Comparison of ENCODE assay signal across 22 cellular contexts in genomic region chr4:140090215-140090731, GRCh38.
DNase-seq lines count a peak whose midpoint lies in the region; ATAC-seq, FAIRE-seq and TF ChIP-seq lines count a peak whose summit lies in the region.
"Had no signal": no experiment of that assay in that cellular context is flagged by ENCODE, and none has a peak within 500 bp of the region (broad histone marks: within the 10 kb centered on the region; RNA-seq: fewer than 3 reads in every experiment).

No MANE protein-coding gene starts in this region.

- H3K9me1 ChIP-seq in keratinocyte (ENCODE audit: control insufficient read depth, extremely low read depth, insufficient read depth, low read length): no peaks in the 10 kb centered on the region

- peaks cover 53% of the 10 kb centered on the region for H3K4me1 Mint-ChIP-seq in activated T-cell treated with anti-CD3 and anti-CD28 coated beads, Interleukin-2, amount 50 U/mL, for 72 hours (ENCODE audit: low read depth)
- H3K4me1 Mint-ChIP-seq in activated T-cell treated with anti-CD3 and anti-CD28 coated beads, Interleukin-2, amount 50 U/mL, for 4 hours (ENCODE audit: low read depth): peaks cover 18% of the 10 kb centered on the region
- peaks cover 47% of the 10 kb centered on the region for H3K4me1 Mint-ChIP-seq in T-helper 2 cell treated with Interferon-gamma antibody and Interleukin-4, amounts not matched to agents 5 μg/mL and 100 μg/mL, for 36 hours (ENCODE audit: low read depth)

- no peak overlapping the region for H3K9ac ChIP-seq in keratinocyte (ENCODE audit: control insufficient read depth, extremely low read depth, insufficient read depth, low read length)

- no peak overlapping the region for H3K27ac Mint-ChIP-seq in activated T-cell treated with anti-CD3 and anti-CD28 coated beads, Interleukin-2, amount 50 U/mL, for 72 hours
- H3K27ac Mint-ChIP-seq in T-helper 2 cell treated with Interferon-gamma antibody and Interleukin-4, amounts not matched to agents 5 μg/mL and 100 μg/mL, for 36 hours: no peak overlapping the region
- H3K27ac Mint-ChIP-seq: activated T-helper 2 cell treated with anti-CD3 and anti-CD28 coated beads, Interferon-gamma antibody, Interleukin-2, Interleukin-4, amounts not matched to agents 10 μg/mL and 5 μg/mL and 100 μg/mL, durations not matched to agents 14 hours and 24 hours and 36 hours; IgD-negative memory B cell; naive thymus-derived CD4-positive, alpha-beta T cell; T-helper 17 cell had no signal

- H2AFZ ChIP-seq in keratinocyte (ENCODE audit: control insufficient read depth, low read length): no peak overlapping the region

- H3K9me3 Mint-ChIP-seq in activated T-cell treated with anti-CD3 and anti-CD28 coated beads, Interleukin-2, amount 50 U/mL, for 72 hours: no peaks in the 10 kb centered on the region
- no peaks in the 10 kb centered on the region for H3K9me3 Mint-ChIP-seq in activated T-cell treated with anti-CD3 and anti-CD28 coated beads, Interleukin-2, amount 50 U/mL, for 4 hours
- H3K9me3 Mint-ChIP-seq in T-helper 2 cell treated with Interferon-gamma antibody and Interleukin-4, amounts not matched to agents 5 μg/mL and 100 μg/mL, for 36 hours: no peaks in the 10 kb centered on the region
- H3K9me3 Mint-ChIP-seq: activated T-helper 2 cell treated with anti-CD3 and anti-CD28 coated beads, Interferon-gamma antibody, Interleukin-2, Interleukin-4, amounts not matched to agents 10 μg/mL and 5 μg/mL and 100 μg/mL, durations not matched to agents 14 hours and 24 hours and 36 hours; IgD-negative memory B cell had no signal

- dilution Hi-C loops in keratinocyte (cut with MboI; ENCODE audit: extremely low pct_ligation_motif_present, low sequenced_read_pairs): no loop called here

- no peak for DNase-seq in activated T-cell treated with anti-CD3 and anti-CD28 coated beads, Interleukin-2, amount 50 U/mL, for 72 hours
- no peak for DNase-seq in activated T-cell treated with anti-CD3 and anti-CD28 coated beads, Interleukin-2, amount 50 U/mL, for 4 hours
- DNase-seq in keratinocyte (ENCODE audit: low read depth, low spot score) (no peak), urothelium cell line (ENCODE audit: low spot score) (peak; percentile 46), ACHN (no peak), NCI-H774 (lab: John Stamatoyannopoulos, UW) (no peak)
- no peak for DNase-seq in T-helper 2 cell treated with Interferon-gamma antibody and Interleukin-4, amounts not matched to agents 5 μg/mL and 100 μg/mL, for 36 hours (ENCODE audit: low spot score)
- DNase-seq: activated CD4-positive, alpha-beta T cell treated with anti-CD3 and anti-CD28 coated beads, Interleukin-2, amount 50 U/mL, for 1 hour; effector CD8-positive, alpha-beta T cell; gastrocnemius medialis; kidney; naive thymus-derived CD4-positive, alpha-beta T cell; NCI-H1417; NCI-H2227 treated with DMSO at 0.1 percent for 48 hours; T-helper 17 cell had no signal

- H3K36me3 Mint-ChIP-seq in activated T-cell treated with anti-CD3 and anti-CD28 coated beads, Interleukin-2, amount 50 U/mL, for 72 hours (ENCODE audit: insufficient read depth in 2 of 2): peaks cover 0 to 2% of the 10 kb centered on the region in 2 donors
- peaks cover 3% of the 10 kb centered on the region for H3K36me3 Mint-ChIP-seq in activated T-cell treated with anti-CD3 and anti-CD28 coated beads, Interleukin-2, amount 50 U/mL, for 4 hours (ENCODE audit: insufficient read depth)
- peaks cover 3% of the 10 kb centered on the region for H3K36me3 Mint-ChIP-seq in T-helper 2 cell treated with Interferon-gamma antibody and Interleukin-4, amounts not matched to agents 5 μg/mL and 100 μg/mL, for 36 hours (ENCODE audit: low read depth)
- H3K36me3 Mint-ChIP-seq: IgD-negative memory B cell had no signal

- no peaks in the 10 kb centered on the region for H3K36me3 ChIP-seq in keratinocyte (ENCODE audit: control insufficient read depth in 2 of 2, extremely low read depth in 1 of 2, insufficient read depth in 2 of 2, low read length in 2 of 2)
- H3K36me3 ChIP-seq: ascending aorta, gastrocnemius medialis had no signal

- H3K27me3 Mint-ChIP-seq in activated T-cell treated with anti-CD3 and anti-CD28 coated beads, Interleukin-2, amount 50 U/mL, for 72 hours (ENCODE audit: low read depth): peaks cover 6% of the 10 kb centered on the region
- H3K27me3 Mint-ChIP-seq in activated T-cell treated with anti-CD3 and anti-CD28 coated beads, Interleukin-2, amount 50 U/mL, for 4 hours (ENCODE audit: low read depth): no peaks in the 10 kb centered on the region
- H3K27me3 Mint-ChIP-seq in T-helper 2 cell treated with Interferon-gamma antibody and Interleukin-4, amounts not matched to agents 5 μg/mL and 100 μg/mL, for 36 hours (ENCODE audit: low read depth): peaks cover 2% of the 10 kb centered on the region

- in situ Hi-C loops in ACHN (cut with HindIII; ENCODE audit: low pct_ligation_motif_present, low pct_unique_long_range_greater_than_20kb, low sequenced_read_pairs): no loop called here

- peak overlapping the region; percentile 79 for H3K27ac ChIP-seq in VCaP
- no peak overlapping the region for H3K27ac ChIP-seq in keratinocyte (ENCODE audit: control insufficient read depth, insufficient read depth, low read length)
- H3K27ac ChIP-seq: ascending aorta, gastrocnemius medialis had no signal

- no peaks in the 10 kb centered on the region for H3K79me2 ChIP-seq in keratinocyte (ENCODE audit: control insufficient read depth, insufficient read depth, low read length)

- no peak overlapping the region for H3K4me3 ChIP-seq in keratinocyte (ENCODE audit: control insufficient read depth in 2 of 3, extremely low read depth in 1 of 3, insufficient read depth in 2 of 3, low read depth in 1 of 3, low read length in 3 of 3)
- H3K4me3 ChIP-seq: ascending aorta, gastrocnemius medialis had no signal

- H3K27me3 ChIP-seq in keratinocyte (ENCODE audit: control insufficient read depth, extremely low read depth, insufficient read depth, low read length): no peaks in the 10 kb centered on the region
- H3K27me3 ChIP-seq: ascending aorta, gastrocnemius medialis had no signal

- no peaks in the 10 kb centered on the region for H4K20me1 ChIP-seq in keratinocyte (ENCODE audit: control insufficient read depth, extremely low read depth, insufficient read depth, low read length)

- ATAC-seq in activated T-cell treated with anti-CD3 and anti-CD28 coated beads, Interleukin-2, amount 50 U/mL, for 72 hours (replicated peaks in 1 of 2): peak; percentile 12 to 35
- ATAC-seq in activated T-cell treated with anti-CD3 and anti-CD28 coated beads, Interleukin-2, amount 50 U/mL, for 4 hours: no peak
- ATAC-seq: gastrocnemius medialis; naive thymus-derived CD4-positive, alpha-beta T cell; sciatic nerve; T-helper 17 cell had no signal

- TF ChIP-seq CTCF in VCaP (conservative IDR thresholded peaks at IDR 0.05) (no peak), keratinocyte (optimal IDR thresholded peaks at IDR 0.05 in 1 of 3, IDR thresholded peaks at IDR 0.05 in 1 of 3, conservative IDR thresholded peaks at IDR 0.05 in 1 of 3; ENCODE audit: extremely low read depth in 1 of 3, insufficient read depth in 2 of 3, low read length in 3 of 3) (no peak)

- peaks cover 23% of the 10 kb centered on the region for H3K4me1 ChIP-seq in keratinocyte (ENCODE audit: control insufficient read depth, extremely low read depth, insufficient read depth, low read length)

- no peak overlapping the region for H3K4me3 Mint-ChIP-seq in activated T-cell treated with anti-CD3 and anti-CD28 coated beads, Interleukin-2, amount 50 U/mL, for 72 hours
- no peak overlapping the region for H3K4me3 Mint-ChIP-seq in activated T-cell treated with anti-CD3 and anti-CD28 coated beads, Interleukin-2, amount 50 U/mL, for 4 hours
- no peak overlapping the region for H3K4me3 Mint-ChIP-seq in T-helper 2 cell treated with Interferon-gamma antibody and Interleukin-4, amounts not matched to agents 5 μg/mL and 100 μg/mL, for 36 hours
- H3K4me3 Mint-ChIP-seq: naive thymus-derived CD4-positive, alpha-beta T cell; T-helper 17 cell had no signal

- no peaks in the 10 kb centered on the region for H3K9me3 ChIP-seq in keratinocyte (ENCODE audit: control insufficient read depth, low read depth, low read length)
- H3K9me3 ChIP-seq: ascending aorta, gastrocnemius medialis had no signal

- H3K4me2 ChIP-seq in keratinocyte (ENCODE audit: control insufficient read depth, extremely low read depth, insufficient read depth, low read depth, low read length): no peak overlapping the region

- FAIRE-seq in keratinocyte (lab: Jason Lieb, UNC) (peak; percentile 66), urothelium cell line (lab: Jason Lieb, UNC) (no peak)
- FAIRE-seq: A204.1, kidney, RCC 7860 had no signal

Comparison
In these comparisons a context has a peak if more than half of its experiments do, and no peak if none do; other contexts are left out.
1. ATAC-seq: peak in activated T-cell treated with anti-CD3 and anti-CD28 coated beads, Interleukin-2, amount 50 U/mL, for 72 hours (2 of 2); none in activated T-cell treated with anti-CD3 and anti-CD28 coated beads, Interleukin-2, amount 50 U/mL, for 4 hours (0 of 2).